Comparison of ENCODE assay signal across 1 cellular context in the genomic region with DNA sequence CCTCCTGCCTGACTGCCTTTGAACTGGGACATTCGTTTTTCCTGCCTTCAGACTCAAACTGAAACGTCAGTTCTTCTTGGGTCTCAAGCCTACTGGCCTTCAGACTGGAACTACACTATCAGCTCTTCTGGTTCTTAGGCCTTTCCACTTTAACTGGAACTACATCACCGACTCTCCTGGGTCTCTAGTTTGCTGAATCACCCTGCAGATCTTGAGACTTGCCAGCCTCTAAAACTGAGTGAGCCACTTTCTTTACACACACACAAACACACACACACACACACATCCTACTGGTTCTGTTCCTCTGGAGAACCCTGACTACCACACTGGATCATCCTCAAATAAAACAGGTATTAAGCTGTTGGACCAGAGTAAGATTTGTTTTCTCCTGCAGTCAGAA.
TF ChIP-seq lines count a peak whose summit lies in the region.

No MANE protein-coding gene starts in this region.

TF ChIP-seq in K562, 482 proteins besides CTCF, POLR2A, EP300 and RAD21:
- TF ChIP-seq NFE2 (IDR thresholded peaks at IDR 0.05; ENCODE audit: low read depth) (peak; percentile 52), ZNF316 (IDR thresholded peaks at IDR 0.05) (peak; percentile 65), MECOM (CRISPR knock-in tag; IDR thresholded peaks at IDR 0.05) (no peak), MAFG (tag; conservative IDR thresholded peaks at IDR 0.05) (0 out of 2 replicates have a peak, but pooled peaks have one; percentile 25), C11orf30 (IDR thresholded peaks at IDR 0.05; ENCODE audit: low read depth) (peak; percentile 77; the same call in 1 of the 2 replicates)
